ENCODE assay signal across 6 cellular contexts in genomic region chr9:133359420-133360175, GRCh38. TPM values are rescaled to one million over a fixed set of nuclear protein-coding genes. Genes with fewer than 3 reads are reported as not detected.
A peak's percentile ranks its signal among the peaks of the same experiment; 100 is the strongest.
DNase-seq lines count a peak whose midpoint lies in the region; ATAC-seq and TF ChIP-seq lines count a peak whose summit lies in the region.

No MANE protein-coding gene starts in this region.

- DNase-seq in GM13977 (ENCODE audit: low spot score): no peak
- peak; percentile 78 for DNase-seq in WERI-Rb-1
- no peak for DNase-seq in GM10248 (ENCODE audit: extremely low spot score)
- no peak for DNase-seq in RKO (ENCODE audit: low spot score)

- WGBS in mesodermal cell (ENCODE audit: insufficient coverage in 2 of 2), 2 experiments: 83 to 89% methylated on average over 11 to 15 of the region's 20 CpGs

- POLR2A ChIA-PET in GM10248 (lab: Yijun Ruan, JAX): interaction anchor here (0.6 to 1.6 kb wide), 2 partner anchors 11 to 673 kb away, joined by 3 to 5 read pairs; no protein-coding TSS in a partner anchor

- CTCF ChIA-PET in GM10248 (lab: Yijun Ruan, JAX): interaction anchor here (0.8 to 3.3 kb wide), 4 partner anchors 8 to 30 kb away, joined by 3 to 22 read pairs (median 4); no protein-coding TSS in a partner anchor

- peak overlapping the region; percentile 68 for H3K27ac ChIP-seq in WERI-Rb-1
- H3K27ac ChIP-seq in mesodermal cell (ENCODE audit: low read depth, low read length, severe bottlenecking): peak overlapping the region; percentile 29

- ATAC-seq in GM18519 (IDR thresholded peaks at IDR 0.05; ENCODE audit: low FRiP score, unreplicated experiment): no peak

- H3K9me3 ChIP-seq in WERI-Rb-1 (ENCODE audit: severe bottlenecking) (no peaks in the 10 kb centered on the region), mesodermal cell (ENCODE audit: control insufficient read depth, low read length) (no peaks in the 10 kb centered on the region)

- H3K36me3 ChIP-seq in WERI-Rb-1: peaks cover 56% of the 10 kb centered on the region
- H3K36me3 ChIP-seq in mesodermal cell (ENCODE audit: control insufficient read depth, insufficient read depth, low read length): peaks cover 66% of the 10 kb centered on the region

- in situ Hi-C loops in GM13977 (cut with MboI; ENCODE audit: low pct_unique_long_range_greater_than_20kb, low sequenced_read_pairs, unreplicated experiment): no loop called here

- H3K4me1 ChIP-seq in mesodermal cell (ENCODE audit: control insufficient read depth, insufficient read depth, low read length, poor library complexity, severe bottlenecking): no peaks in the 10 kb centered on the region

- peak; percentile 9 for TF ChIP-seq CTCF in GM13977 (IDR thresholded peaks at IDR 0.05; ENCODE audit: extremely low read depth, insufficient read depth, missing control alignments)
- TF ChIP-seq CTCF in WERI-Rb-1 (IDR thresholded peaks at IDR 0.05; ENCODE audit: low read depth, low read length): peak; percentile 90
- no peak for TF ChIP-seq CTCF in GM10248 (IDR thresholded peaks at IDR 0.05; ENCODE audit: control extremely low read depth, extremely low read depth, low read depth, missing control alignments)

- H3K4me3 ChIP-seq in WERI-Rb-1 (ENCODE audit: low read depth, low read length) (no peak overlapping the region), mesodermal cell (ENCODE audit: extremely low read depth, insufficient read depth, low read length, poor library complexity, severe bottlenecking) (no peak overlapping the region)

- H3K27me3 ChIP-seq in WERI-Rb-1 (ENCODE audit: insufficient read depth, low read depth, severe bottlenecking): no peaks in the 10 kb centered on the region

RNA-seq across cellular contexts. Expression of gene SURF2, which starts 3.2 kb away (rescaled TPM):
- 20.5 TPM for polyA plus RNA-seq in mesodermal cell (2013, experiment 1 of 2)
- 16.7 TPM for polyA plus RNA-seq in mesodermal cell (2013, experiment 2 of 2)

RNA-seq across cellular contexts. Expression of gene SURF1, which starts 3.3 kb away (rescaled TPM):
- 35.8 TPM for polyA plus RNA-seq in mesodermal cell (2013, experiment 1 of 2)
- 32.3 TPM for polyA plus RNA-seq in mesodermal cell (2013, experiment 2 of 2)

RNA-seq across cellular contexts. Expression of gene RPL7A, which starts 11.6 kb away (rescaled TPM):
- polyA plus RNA-seq in mesodermal cell (2013, experiment 1 of 2): 2,487 TPM
- polyA plus RNA-seq in mesodermal cell (2013, experiment 2 of 2): 2,372 TPM

RNA-seq across cellular contexts. Expression of gene MED22, which starts 11.7 kb away (rescaled TPM):
- 24.4 TPM for polyA plus RNA-seq in mesodermal cell (2013, experiment 1 of 2)
- 23.9 TPM for polyA plus RNA-seq in mesodermal cell (2013, experiment 2 of 2)

RNA-seq across cellular contexts. Expression of gene SURF4, which starts 16.3 kb away (rescaled TPM):
- polyA plus RNA-seq in mesodermal cell (2013, experiment 1 of 2): 194 TPM
- 173 TPM for polyA plus RNA-seq in mesodermal cell (2013, experiment 2 of 2)
